ENCODE assay signal across 8 cellular contexts in the genomic region with DNA sequence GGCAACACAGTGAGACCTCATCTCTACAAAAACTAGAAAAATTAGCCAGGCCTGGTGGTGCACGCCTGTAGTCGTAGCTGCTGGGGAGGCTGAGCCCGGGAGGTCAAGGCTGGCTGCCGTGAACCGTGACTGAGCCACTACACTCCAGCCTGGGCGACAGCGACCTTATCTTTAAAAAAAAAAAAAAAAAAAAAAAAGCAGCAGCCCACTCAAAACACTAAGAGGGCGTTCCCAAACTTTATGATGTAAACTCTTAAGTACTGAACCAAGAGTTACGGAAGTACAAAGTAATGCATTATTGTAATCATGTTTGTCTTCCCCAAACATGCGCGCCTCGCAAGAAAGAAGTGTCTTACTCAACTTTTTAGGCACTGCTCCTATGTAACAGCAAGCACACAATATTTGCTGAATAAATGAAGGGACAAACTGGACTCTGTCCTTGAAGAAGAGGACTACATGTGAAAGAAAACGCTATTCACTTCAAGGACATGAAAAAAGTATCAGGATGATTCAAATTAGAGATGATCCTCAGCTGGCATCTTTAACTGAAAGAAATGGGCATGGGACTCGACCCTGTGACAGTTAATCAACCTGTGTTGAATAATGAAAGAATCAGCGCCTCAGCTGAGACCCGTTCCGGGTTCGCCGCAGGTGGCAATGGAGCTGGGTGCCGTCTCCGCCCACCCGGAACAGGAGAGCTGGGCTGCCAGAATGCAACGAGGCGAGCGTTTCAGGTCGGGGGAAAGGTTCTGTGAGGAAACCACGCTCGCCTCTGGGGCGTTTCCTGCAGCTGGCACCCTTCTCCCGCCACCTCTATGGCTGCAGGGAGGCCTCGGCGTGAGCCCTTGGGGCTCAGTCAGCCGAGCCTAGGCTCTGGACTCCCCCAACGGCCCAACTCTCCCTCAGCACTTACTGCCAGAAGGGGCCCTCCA.
DNase-seq lines count a peak whose midpoint lies in the region; ATAC-seq and TF ChIP-seq lines count a peak whose summit lies in the region.

No MANE protein-coding gene starts in this region.

- peak; percentile 45 for ATAC-seq in GM19035 (IDR thresholded peaks at IDR 0.05; ENCODE audit: unreplicated experiment)
- ATAC-seq in HG03378 (IDR thresholded peaks at IDR 0.05; ENCODE audit: unreplicated experiment): peak; percentile 36

- H3K4me1 ChIP-seq in muscle layer of colon (ENCODE audit: insufficient read depth, low read length): peaks cover 17% of the 10 kb centered on the region

- H3K27me3 ChIP-seq in muscle layer of colon (ENCODE audit: control insufficient read depth in 1 of 2, insufficient read depth in 2 of 2, low read length in 2 of 2): no peaks in the 10 kb centered on the region

- no peak for TF ChIP-seq CTCF in AG10803 (conservative IDR thresholded peaks at IDR 0.05; ENCODE audit: low read length)

- peak overlapping the region; percentile 91 for H3K4me3 ChIP-seq in AG10803 (ENCODE audit: low read length)
- peak overlapping the region; percentile 98 to 99 for H3K4me3 ChIP-seq in muscle layer of colon (ENCODE audit: low read depth in 1 of 2, low read length in 2 of 2)

- no peaks in the 10 kb centered on the region for H3K9me3 ChIP-seq in muscle layer of colon (ENCODE audit: low read length)

- peak overlapping the region; percentile 94 for H3K9ac ChIP-seq in muscle layer of colon (ENCODE audit: low read length)

- H3K36me3 ChIP-seq in muscle layer of colon (ENCODE audit: insufficient read depth, low read length): peaks cover 8% of the 10 kb centered on the region

- DNase-seq in AG10803 (ENCODE audit: low read depth) (peak; percentile 47), epithelial cell of prostate (ENCODE audit: low read depth, low spot score) (no peak)
- DNase-seq in NK-92 treated with Interleukin-12 subunit alpha and Interleukin-12 subunit beta, amount 100 ng/mL, for 24 hours (lab: John Stamatoyannopoulos, UW): peak; percentile 91
- peak; percentile 60 for DNase-seq in activated CD8-positive, alpha-beta memory T cell treated with anti-CD3 and anti-CD28 coated beads, Interleukin-2, amount 50 U/mL, for 24 hours (ENCODE audit: extremely low read depth)
- DNase-seq in stimulated activated CD8-positive, alpha-beta memory T cell treated with anti-CD3 and anti-CD28 coated beads, Interleukin-7, amount 100 ng/mL, for 24 hours (ENCODE audit: low read depth): peak; percentile 47

- H3K27ac ChIP-seq in epithelial cell of prostate: peak overlapping the region; percentile 86
- H3K27ac ChIP-seq in muscle layer of colon (ENCODE audit: low read depth, low read length): peak overlapping the region; percentile 95
